17 cellular contexts compared by ENCODE assay signal in the genomic region with DNA sequence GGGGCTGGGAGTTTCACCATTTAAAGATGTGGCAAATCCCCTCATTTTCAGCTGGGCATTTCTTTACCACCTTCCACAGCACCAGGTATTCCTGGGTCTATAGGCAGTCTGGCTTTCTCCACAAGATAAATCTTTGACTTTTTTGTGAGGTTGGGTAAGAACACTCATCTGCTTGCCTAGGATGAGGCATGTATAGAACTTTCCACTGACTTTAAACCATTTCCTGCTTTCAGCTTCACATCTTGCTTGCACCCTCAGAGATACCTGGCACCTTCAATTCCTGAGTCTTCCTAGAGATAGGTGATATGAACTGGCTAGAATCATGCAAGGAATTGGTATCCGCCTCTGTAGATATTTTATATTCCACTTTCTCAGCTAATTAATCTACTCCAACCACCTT. TPM values are rescaled to one million over a fixed set of nuclear protein-coding genes. Genes with fewer than 3 reads are reported as not detected.
DNase-seq lines count a peak whose midpoint lies in the region; ATAC-seq and TF ChIP-seq lines count a peak whose summit lies in the region.
"Had no signal": no experiment of that assay in that cellular context is flagged by ENCODE, and none has a peak within 500 bp of the region (broad histone marks: within the 10 kb centered on the region; RNA-seq: fewer than 3 reads in every experiment).

No MANE protein-coding gene starts in this region.

- H4K20me1 ChIP-seq in osteoblast (ENCODE audit: insufficient read depth, low read length) = peaks cover 79% of the 10 kb centered on the region

- H3K79me2 ChIP-seq in osteoblast (ENCODE audit: insufficient read depth, low read length) = peaks cover 99% of the 10 kb centered on the region

- H3K27ac ChIP-seq in osteoblast (ENCODE audit: low read depth, low read length) = peak overlapping the region; percentile 63
- H3K27ac ChIP-seq: heart right ventricle had no signal

- no peaks in the 10 kb centered on the region for H3K27me3 Mint-ChIP-seq in activated CD4-positive, alpha-beta T cell treated with anti-CD3 and anti-CD28 coated beads, Interleukin-2, amount 10 ng/mL, durations not matched to agents 24 days and 14 days
- no peaks in the 10 kb centered on the region for H3K27me3 Mint-ChIP-seq in activated naive CD8-positive, alpha-beta T cell
- H3K27me3 Mint-ChIP-seq: T-helper 17 cell had no signal

- DNase-seq in activated CD4-positive, alpha-beta T cell treated with anti-CD3 and anti-CD28 coated beads, Interleukin-2, amount 10 ng/mL, durations not matched to agents 24 days and 14 days = peak; percentile 62
- DNase-seq in activated CD4-positive, alpha-beta T cell treated with anti-CD3 and anti-CD28 coated beads, Interleukin-2, amount 50 U/mL, for 4 hours = no peak
- DNase-seq in osteoblast (ENCODE audit: insufficient read length, low spot score, missing footprints) (no peak), COLO668 (lab: John Stamatoyannopoulos, UW; ENCODE audit: unreplicated experiment) (no peak), hippocampal formation (lab: John Stamatoyannopoulos, UW) (no peak), left colon (no peak)
- DNase-seq: activated CD8-positive, alpha-beta memory T cell treated with anti-CD3 and anti-CD28 coated beads, Interleukin-2, amount 50 U/mL, for 48 hours; DMS53; endodermal cell; heart right ventricle; islet precursor cell; NCI-H446; SHP77; T-helper 17 cell had no signal

- H3K27me3 ChIP-seq in osteoblast (ENCODE audit: insufficient read depth, low read length) = no peaks in the 10 kb centered on the region
- H3K27me3 ChIP-seq: heart right ventricle had no signal

- no peak overlapping the region for H3K4me3 ChIP-seq in osteoblast (ENCODE audit: insufficient read depth, low read length)
- H3K4me3 ChIP-seq: heart right ventricle had no signal

- no peaks in the 10 kb centered on the region for H3K9me3 ChIP-seq in osteoblast (ENCODE audit: low read depth, low read length)
- H3K9me3 ChIP-seq: heart right ventricle had no signal

- peaks cover 22% of the 10 kb centered on the region for H3K36me3 ChIP-seq in osteoblast (ENCODE audit: insufficient read depth, low read length)

- peak; percentile 44 for ATAC-seq in HG03378 (IDR thresholded peaks at IDR 0.05; ENCODE audit: unreplicated experiment)
- no peak for ATAC-seq in left colon
- ATAC-seq: heart right ventricle, T-helper 17 cell had no signal

- no peak overlapping the region for H2AFZ ChIP-seq in osteoblast (ENCODE audit: low read length)

- peak overlapping the region; percentile 75 for H3K27ac Mint-ChIP-seq in activated CD4-positive, alpha-beta T cell treated with anti-CD3 and anti-CD28 coated beads, Interleukin-2, amount 10 ng/mL, durations not matched to agents 24 days and 14 days
- H3K27ac Mint-ChIP-seq in activated naive CD8-positive, alpha-beta T cell = peak overlapping the region; percentile 83
- H3K27ac Mint-ChIP-seq: endodermal cell, T-helper 17 cell had no signal

- peaks cover 3% of the 10 kb centered on the region for H3K9me3 Mint-ChIP-seq in activated CD4-positive, alpha-beta T cell treated with anti-CD3 and anti-CD28 coated beads, Interleukin-2, amount 10 ng/mL, durations not matched to agents 24 days and 14 days
- no peaks in the 10 kb centered on the region for H3K9me3 Mint-ChIP-seq in activated naive CD8-positive, alpha-beta T cell (ENCODE audit: low read depth)
- H3K9me3 Mint-ChIP-seq: CD14-positive monocyte, endodermal cell had no signal

- peaks cover 48% of the 10 kb centered on the region for H3K4me1 ChIP-seq in osteoblast (ENCODE audit: insufficient read depth, low read length)

- intact Hi-C loops in activated CD4-positive, alpha-beta T cell treated with anti-CD3 and anti-CD28 coated beads, Interleukin-2, amount 10 ng/mL, durations not matched to agents 24 days and 14 days (cut with micrococcal nuclease) = loop anchor here (1.0 to 2.0 kb wide), 3 partner anchors 26 to 61 kb away; no protein-coding TSS in a partner anchor
- intact Hi-C loops in left colon (cut with DNase I, micrococcal nuclease) = no loop called here

- H3K4me2 ChIP-seq in osteoblast (ENCODE audit: insufficient read depth, low read length) = no peak overlapping the region

- peaks cover 9% of the 10 kb centered on the region for H3K36me3 Mint-ChIP-seq in activated CD4-positive, alpha-beta T cell treated with anti-CD3 and anti-CD28 coated beads, Interleukin-2, amount 10 ng/mL, durations not matched to agents 24 days and 14 days (ENCODE audit: low read depth)
- H3K36me3 Mint-ChIP-seq in activated naive CD8-positive, alpha-beta T cell = peaks cover 10% of the 10 kb centered on the region

- no peak overlapping the region for H3K4me3 Mint-ChIP-seq in activated CD4-positive, alpha-beta T cell treated with anti-CD3 and anti-CD28 coated beads, Interleukin-2, amount 10 ng/mL, durations not matched to agents 24 days and 14 days
- peak overlapping the region; percentile 18 for H3K4me3 Mint-ChIP-seq in activated naive CD8-positive, alpha-beta T cell
- H3K4me3 Mint-ChIP-seq: CD14-positive monocyte, endodermal cell, T-helper 17 cell had no signal

- peaks cover 28% of the 10 kb centered on the region for H3K4me1 Mint-ChIP-seq in activated CD4-positive, alpha-beta T cell treated with anti-CD3 and anti-CD28 coated beads, Interleukin-2, amount 10 ng/mL, durations not matched to agents 24 days and 14 days
- H3K4me1 Mint-ChIP-seq in activated naive CD8-positive, alpha-beta T cell (ENCODE audit: low read depth) = peaks cover 58% of the 10 kb centered on the region
- H3K4me1 Mint-ChIP-seq: endodermal cell had no signal

- TF ChIP-seq CTCF in osteoblast (IDR thresholded peaks at IDR 0.05; ENCODE audit: extremely low read depth, low read depth, low read length) = no peak

RNA-seq across cellular contexts. Expression of a gene that starts 27.9 kb away (rescaled TPM):
- total RNA-seq in activated CD4-positive, alpha-beta T cell treated with anti-CD3 and anti-CD28 coated beads, Interleukin-2, amount 10 ng/mL, durations not matched to agents 24 days and 14 days = 10.3 and 11.3 TPM in 2 replicates
- total RNA-seq in osteoblast (90.5 and 115 TPM in 2 replicates), left colon (10 to 100 TPM; 14.1 to 20.0 TPM)
